Comparison of ENCODE assay signal across 1 cellular context in genomic region chr20:62025394-62025793, GRCh38.
TF ChIP-seq lines count a peak whose summit lies in the region.

No MANE protein-coding gene starts in this region.

TF ChIP-seq in GM23338, 12 proteins besides CTCF, POLR2A, EP300 and RAD21 (continued from another document):
- TF ChIP-seq EZH2phosphoT487 (IDR thresholded peaks at IDR 0.05; ENCODE audit: unreplicated experiment) (no peak), JUNB (IDR thresholded peaks at IDR 0.05; ENCODE audit: unreplicated experiment) (no peak), CREB1 (CRISPR knock-in tag; IDR thresholded peaks at IDR 0.05; ENCODE audit: low read depth) (no peak), ZNF462 (CRISPR knock-in tag; IDR thresholded peaks at IDR 0.05) (no peak), REST (IDR thresholded peaks at IDR 0.05; ENCODE audit: unreplicated experiment) (no peak), ETS1 (IDR thresholded peaks at IDR 0.05) (no peak), STAT1 (IDR thresholded peaks at IDR 0.05; ENCODE audit: unreplicated experiment) (no peak), EZH2 (IDR thresholded peaks at IDR 0.05; ENCODE audit: low read depth, unreplicated experiment) (no peak), NANOG (IDR thresholded peaks at IDR 0.05; ENCODE audit: borderline replicate concordance) (no peak)
TF ChIP-seq in GM23338: peak in this region for 0.
